Comparison of ENCODE assay signal across 13 cellular contexts in the genomic region with DNA sequence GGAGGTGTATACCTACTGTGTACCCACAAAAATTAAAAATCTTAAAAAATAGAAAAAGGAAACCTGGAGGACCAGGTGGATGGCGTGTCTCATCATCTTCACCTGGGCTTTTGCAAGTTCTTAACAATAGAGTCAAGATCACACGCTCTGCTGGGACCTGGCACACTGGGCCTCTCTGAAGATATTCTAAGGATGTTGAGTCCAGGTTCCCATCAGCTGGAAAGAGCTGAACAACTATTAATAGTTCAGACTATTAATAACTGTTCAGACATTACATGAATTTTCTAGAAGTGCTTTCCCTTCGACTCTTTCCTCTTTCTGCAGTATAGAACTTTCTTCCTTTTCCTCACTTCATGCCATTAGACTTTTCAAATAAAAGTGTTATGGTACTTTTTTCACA.
"Had no signal": no experiment of that assay in that cellular context is flagged by ENCODE, and none has a peak within 500 bp of the region (broad histone marks: within the 10 kb centered on the region; RNA-seq: fewer than 3 reads in every experiment).

No MANE protein-coding gene starts in this region.

- H3K27me3 Mint-ChIP-seq: effector memory CD8-positive, alpha-beta T cell had no signal

- H3K36me3 ChIP-seq: adrenal gland, breast epithelium, stomach, upper lobe of right lung had no signal

- H3K27ac Mint-ChIP-seq: activated naive CD4-positive, alpha-beta T cell treated with anti-CD3 and anti-CD28 coated beads, Interleukin-2, amount 50 U/mL, for 72 hours; effector memory CD8-positive, alpha-beta T cell; natural killer cell treated with Interleukin-12 subunit alpha and Interleukin-12 subunit beta and Interleukin-15 and Interleukin-18, amount 100 ng/mL, for 72 hours; stimulated activated effector memory CD8-positive, alpha-beta T cell treated with anti-CD3 and anti-CD28 coated beads, Interleukin-12 subunit alpha, Interleukin-12 subunit beta, amount 100 ng/mL, for 72 hours had no signal

- H3K27me3 ChIP-seq: adrenal gland, breast epithelium, stomach, upper lobe of right lung had no signal

- H3K4me3 ChIP-seq: adrenal gland, breast epithelium, skin epidermis, stomach, upper lobe of right lung had no signal

- DNase-seq: activated CD4-positive, alpha-beta T cell treated with anti-CD3 and anti-CD28 coated beads, Interleukin-2, amount 50 U/mL, for 48 hours; activated gamma-delta T cell treated with Interleukin-2 at 50 U/mL for 16 hours; adrenal gland; effector memory CD8-positive, alpha-beta T cell; mesendoderm; stimulated activated CD4-positive, alpha-beta T cell treated with anti-CD3 and anti-CD28 coated beads, Interleukin-4, amount 100 ng/mL, for 1 hour; stomach; upper lobe of right lung had no signal

- H3K9me3 ChIP-seq: adrenal gland, breast epithelium, stomach, upper lobe of right lung had no signal

- H3K9me3 Mint-ChIP-seq: effector memory CD8-positive, alpha-beta T cell; natural killer cell treated with Interleukin-12 subunit alpha and Interleukin-12 subunit beta and Interleukin-15 and Interleukin-18, amount 100 ng/mL, for 72 hours; stimulated activated effector memory CD8-positive, alpha-beta T cell treated with anti-CD3 and anti-CD28 coated beads, Interleukin-12 subunit alpha, Interleukin-12 subunit beta, amount 100 ng/mL, for 72 hours had no signal

- H3K27ac ChIP-seq: adrenal gland, breast epithelium, skin epidermis, upper lobe of right lung had no signal

- H3K4me3 Mint-ChIP-seq: effector memory CD8-positive, alpha-beta T cell; natural killer cell treated with Interleukin-12 subunit alpha and Interleukin-12 subunit beta and Interleukin-15 and Interleukin-18, amount 100 ng/mL, for 72 hours; stimulated activated effector memory CD8-positive, alpha-beta T cell treated with anti-CD3 and anti-CD28 coated beads, Interleukin-12 subunit alpha, Interleukin-12 subunit beta, amount 100 ng/mL, for 72 hours had no signal

- H3K4me1 ChIP-seq: adrenal gland, breast epithelium, upper lobe of right lung had no signal

- H3K36me3 Mint-ChIP-seq: activated naive CD4-positive, alpha-beta T cell treated with anti-CD3 and anti-CD28 coated beads, Interleukin-2, amount 50 U/mL, for 72 hours; natural killer cell treated with Interleukin-12 subunit alpha and Interleukin-12 subunit beta and Interleukin-15 and Interleukin-18, amount 100 ng/mL, for 72 hours; stimulated activated effector memory CD8-positive, alpha-beta T cell treated with anti-CD3 and anti-CD28 coated beads, Interleukin-12 subunit alpha, Interleukin-12 subunit beta, amount 100 ng/mL, for 72 hours had no signal

- H3K4me1 Mint-ChIP-seq: stimulated activated effector memory CD8-positive, alpha-beta T cell treated with anti-CD3 and anti-CD28 coated beads, Interleukin-12 subunit alpha, Interleukin-12 subunit beta, amount 100 ng/mL, for 72 hours had no signal

- ATAC-seq: activated naive CD4-positive, alpha-beta T cell treated with anti-CD3 and anti-CD28 coated beads, Interleukin-2, amount 50 U/mL, for 72 hours; effector memory CD8-positive, alpha-beta T cell; natural killer cell treated with Interleukin-12 subunit alpha and Interleukin-12 subunit beta and Interleukin-15 and Interleukin-18, amount 100 ng/mL, for 72 hours; stimulated activated effector memory CD8-positive, alpha-beta T cell treated with anti-CD3 and anti-CD28 coated beads, Interleukin-12 subunit alpha, Interleukin-12 subunit beta, amount 100 ng/mL, for 72 hours had no signal
